Comparison of ENCODE assay signal across 8 cellular contexts in genomic region chr2:69742170-69742952, GRCh38. TPM values are rescaled to one million over a fixed set of nuclear protein-coding genes. Genes with fewer than 3 reads are reported as not detected.
A peak's percentile ranks its signal among the peaks of the same experiment; 100 is the strongest.
DNase-seq lines count a peak whose midpoint lies in the region; ATAC-seq and TF ChIP-seq lines count a peak whose summit lies in the region.

No MANE protein-coding gene starts in this region.

- no peaks in the 10 kb centered on the region for H3K9me2 ChIP-seq in neural cell (ENCODE audit: insufficient read depth, low read length)

- CTCF ChIA-PET in RWPE1 (lab: Yijun Ruan, JAX), result interaction anchor here (0.6 to 0.9 kb wide), 2 partner anchors 19 to 73 kb away, joined by 3 to 7 read pairs; no protein-coding TSS in a partner anchor

- TF ChIP-seq POLR2A in erythroblast (IDR thresholded peaks at IDR 0.05; ENCODE audit: low read length), result no peak

- H3K4me2 ChIP-seq in neural cell (ENCODE audit: low read length), result no peak overlapping the region

- no peak for TF ChIP-seq EP300 in neural cell (conservative IDR thresholded peaks at IDR 0.05; ENCODE audit: poor library complexity, severe bottlenecking)

- H4K20me1 ChIP-seq in neural cell (ENCODE audit: insufficient read depth), result no peaks in the 10 kb centered on the region

- peak; percentile 42 for ATAC-seq in GM18502 (IDR thresholded peaks at IDR 0.05; ENCODE audit: poor library complexity, unreplicated experiment)
- ATAC-seq in HG02623 (IDR thresholded peaks at IDR 0.05; ENCODE audit: unreplicated experiment), result peak; percentile 21

- H3K27ac ChIP-seq in RWPE1 (peak overlapping the region; percentile 99), neural cell (ENCODE audit: low read length) (no peak overlapping the region)

- no peak for TF ChIP-seq RAD21 in neural cell (conservative IDR thresholded peaks at IDR 0.05)

- peaks cover 32% of the 10 kb centered on the region for H3K27me3 ChIP-seq in neural cell (ENCODE audit: insufficient read depth, low read depth, low read length)

- peak; percentile 37 for DNase-seq in RWPE1 (ENCODE audit: low spot score)
- DNase-seq in erythroblast (lab: John Stamatoyannopoulos, UW), result peak; percentile 37 to 51
- no peak for DNase-seq in NCI-H1694 (lab: John Stamatoyannopoulos, UW)
- DNase-seq in islet precursor cell, result no peak
- DNase-seq in NCI-H1436 (lab: John Stamatoyannopoulos, UW), result no peak

- H2AFZ ChIP-seq in neural cell (ENCODE audit: low read depth, low read length), result no peak overlapping the region

- POLR2A ChIA-PET in RWPE1 (lab: Yijun Ruan, JAX; ENCODE audit: low non-redundant PET), result interaction anchor here (1.1 to 1.5 kb wide), 2 partner anchors 14 to 52 kb away, joined by 3 to 4 read pairs; no protein-coding TSS in a partner anchor

- no peaks in the 10 kb centered on the region for H3K79me2 ChIP-seq in neural cell (replicated peaks; ENCODE audit: insufficient read depth, low read length)

- no peak for TF ChIP-seq CTCF in RWPE1 (conservative IDR thresholded peaks at IDR 0.05; ENCODE audit: low read depth)
- TF ChIP-seq CTCF in neural cell (IDR thresholded peaks at IDR 0.05; ENCODE audit: poor library complexity, severe bottlenecking), result no peak

- H3K4me3 ChIP-seq in neural cell (ENCODE audit: low read length), result peak overlapping the region; percentile 58

- H3F3A ChIP-seq in neural cell (ENCODE audit: insufficient read depth, low read length, poor library complexity, severe bottlenecking), result no peaks in the 10 kb centered on the region

- no peaks in the 10 kb centered on the region for H3K36me3 ChIP-seq in neural cell (ENCODE audit: insufficient read depth, low read length)

- H3K9ac ChIP-seq in neural cell (ENCODE audit: low read length), result no peak overlapping the region

- H3K9me3 ChIP-seq in neural cell (ENCODE audit: low read length), result no peaks in the 10 kb centered on the region

TF ChIP-seq in neural cell, 6 proteins besides CTCF, POLR2A, EP300 and RAD21:
- TF ChIP-seq REST (IDR thresholded peaks at IDR 0.05; ENCODE audit: borderline replicate concordance), result no peak

RNA-seq across cellular contexts. Expression of gene ANXA4, which starts 0.4 kb away (rescaled TPM):
- polyA plus RNA-seq in neural cell, result 1.8 and 2.5 TPM in 2 replicates
- 4.5 and 4.9 TPM in 2 replicates for polyA minus RNA-seq in neural cell

Comparison
In these comparisons a context has a peak if more than half of its experiments do, and no peak if none do; other contexts are left out.
1. DNase-seq: peak in RWPE1 (single experiment) and erythroblast (2 of 2); none in NCI-H1694 (single experiment), islet precursor cell (single experiment) and NCI-H1436 (single experiment).